Comparison of ENCODE assay signal across 8 cellular contexts in genomic region chr20:38471987-38472512, GRCh38. TPM values are rescaled to one million over a fixed set of nuclear protein-coding genes. Genes with fewer than 3 reads are reported as not detected.
DNase-seq lines count a peak whose midpoint lies in the region; ATAC-seq and TF ChIP-seq lines count a peak whose summit lies in the region.

No MANE protein-coding gene starts in this region.

- peaks cover 8 to 10% of the 10 kb centered on the region in 2 donors for H3K36me3 Mint-ChIP-seq in CD4-positive, alpha-beta memory T cell
- no peaks in the 10 kb centered on the region for H3K36me3 Mint-ChIP-seq in natural killer cell treated with Interleukin-12 subunit alpha and Interleukin-12 subunit beta and Interleukin-15 and Interleukin-18, amount 100 ng/mL, for 72 hours

- H3K9me3 Mint-ChIP-seq in CD4-positive, alpha-beta memory T cell: no peaks in the 10 kb centered on the region
- no peaks in the 10 kb centered on the region for H3K9me3 Mint-ChIP-seq in natural killer cell treated with Interleukin-12 subunit alpha and Interleukin-12 subunit beta and Interleukin-15 and Interleukin-18, amount 100 ng/mL, for 72 hours

- peak overlapping the region; percentile 86 to 98 (median 94) for H3K27ac Mint-ChIP-seq in CD4-positive, alpha-beta memory T cell
- peak overlapping the region; percentile 82 to 91 for H3K27ac Mint-ChIP-seq in natural killer cell treated with Interleukin-12 subunit alpha and Interleukin-12 subunit beta and Interleukin-15 and Interleukin-18, amount 100 ng/mL, for 72 hours

- ATAC-seq in natural killer cell treated with Interleukin-12 subunit alpha and Interleukin-12 subunit beta and Interleukin-15 and Interleukin-18, amount 100 ng/mL, for 72 hours: no peak
- no peak for ATAC-seq in HG03108 (IDR thresholded peaks at IDR 0.05; ENCODE audit: unreplicated experiment)
- ATAC-seq in HG02852 (IDR thresholded peaks at IDR 0.05; ENCODE audit: unreplicated experiment): no peak

- H3K4me3 Mint-ChIP-seq in CD4-positive, alpha-beta memory T cell: peak overlapping the region; percentile 87 to 92 (median 90)
- H3K4me3 Mint-ChIP-seq in natural killer cell treated with Interleukin-12 subunit alpha and Interleukin-12 subunit beta and Interleukin-15 and Interleukin-18, amount 100 ng/mL, for 72 hours: peak overlapping the region; percentile 97

- H3K4me3 ChIP-seq in CD4-positive, alpha-beta memory T cell (ENCODE audit: low read length in 2 of 2): peak overlapping the region; percentile 71 to 75
- H3K4me3 ChIP-seq in coronary artery: peak overlapping the region; percentile 99

- no peak for TF ChIP-seq CTCF in coronary artery (IDR thresholded peaks at IDR 0.05)

- no peaks in the 10 kb centered on the region for H3K27me3 Mint-ChIP-seq in CD4-positive, alpha-beta memory T cell
- H3K27me3 Mint-ChIP-seq in natural killer cell treated with Interleukin-12 subunit alpha and Interleukin-12 subunit beta and Interleukin-15 and Interleukin-18, amount 100 ng/mL, for 72 hours: no peaks in the 10 kb centered on the region

- DNase-seq in CD4-positive, alpha-beta memory T cell: peak in 1 of 5 donors; percentile 6
- DNase-seq in coronary artery (ENCODE audit: low spot score): no peak
- no peak for DNase-seq in natural killer cell treated with Interleukin-12 subunit alpha and Interleukin-12 subunit beta and Interleukin-15 and Interleukin-18, amount 100 ng/mL, for 72 hours (ENCODE audit: low spot score)
- DNase-seq in NCI-H2081 (lab: John Stamatoyannopoulos, UW): no peak
- no peak for DNase-seq in NCI-H1930 (lab: John Stamatoyannopoulos, UW)

- no peaks in the 10 kb centered on the region for H3K36me3 ChIP-seq in CD4-positive, alpha-beta memory T cell (ENCODE audit: insufficient read depth, low read length)
- H3K36me3 ChIP-seq in KOPT-K1 (ENCODE audit: insufficient read depth, low read length): no peaks in the 10 kb centered on the region

- CTCF ChIA-PET in CD4-positive, alpha-beta memory T cell (lab: Charles Lee; ENCODE audit: partially characterized antibody): interaction anchor here (0.9 to 4.6 kb wide), 7 partner anchors 14 to 490 kb away, joined by 3 to 49 read pairs (median 5); partner anchors contain the start of genes DHX35 and SNHG17

- peak overlapping the region; percentile 88 for H3K27ac ChIP-seq in CD4-positive, alpha-beta memory T cell (ENCODE audit: low read depth, low read length)
- H3K27ac ChIP-seq in KOPT-K1 (ENCODE audit: low read depth, low read length, poor library complexity, severe bottlenecking): peak overlapping the region; percentile 7
- peak overlapping the region; percentile 84 to 98 for H3K27ac ChIP-seq in coronary artery

- H3K9me3 ChIP-seq in CD4-positive, alpha-beta memory T cell (ENCODE audit: control insufficient read depth in 1 of 2, low read length in 2 of 2): no peaks in the 10 kb centered on the region
- no peaks in the 10 kb centered on the region for H3K9me3 ChIP-seq in KOPT-K1 (ENCODE audit: insufficient read depth, low read length, poor library complexity, severe bottlenecking)

- H3K4me1 Mint-ChIP-seq in CD4-positive, alpha-beta memory T cell: peaks cover 31 to 52% (median 42%) of the 10 kb centered on the region in 4 donors
- H3K4me1 Mint-ChIP-seq in natural killer cell treated with Interleukin-12 subunit alpha and Interleukin-12 subunit beta and Interleukin-15 and Interleukin-18, amount 100 ng/mL, for 72 hours (ENCODE audit: low read depth in 2 of 2): peaks cover 36 to 40% of the 10 kb centered on the region in 2 donors

- H3K4me1 ChIP-seq in CD4-positive, alpha-beta memory T cell (ENCODE audit: insufficient read depth, low read length): peaks cover 46% of the 10 kb centered on the region

- POLR2A ChIA-PET in CD4-positive, alpha-beta memory T cell (lab: Charles Lee; ENCODE audit: partially characterized antibody): interaction anchor here (1.3 to 5.4 kb wide), 12 partner anchors 9 to 490 kb away, joined by 3 to 62 read pairs (median 5); partner anchors contain the start of genes ADIG, DHX35, RPRD1B and SNHG17

- intact Hi-C loops in CD4-positive, alpha-beta memory T cell (cut with micrococcal nuclease): loop anchor here (1.0 to 2.0 kb wide), 4 partner anchors 26 to 455 kb away; partner anchors contain the start of genes ACTR5, FAM83D and SNHG17

- no peaks in the 10 kb centered on the region for H3K27me3 ChIP-seq in CD4-positive, alpha-beta memory T cell (ENCODE audit: insufficient read depth, low read length)

RNA-seq across cellular contexts. Expression of gene RALGAPB, which starts 0.6 kb away (rescaled TPM):
- total RNA-seq in CD4-positive, alpha-beta memory T cell: 10 to 100 TPM; 54.8 to 57.4 TPM
- polyA plus RNA-seq in CD4-positive, alpha-beta memory T cell: 10 to 100 TPM in 1 of 2 donors, 1 to 10 TPM in 1; 9.0 to 15.6 TPM
- 10 to 100 TPM; 37.7 to 41.4 TPM for total RNA-seq in natural killer cell treated with Interleukin-12 subunit alpha and Interleukin-12 subunit beta and Interleukin-15 and Interleukin-18, amount 100 ng/mL, for 72 hours

RNA-seq across cellular contexts. Expression of gene SNHG17, which starts 36.9 kb away (rescaled TPM):
- total RNA-seq in CD4-positive, alpha-beta memory T cell: 10 to 100 TPM; 46.0 to 49.8 TPM
- polyA plus RNA-seq in CD4-positive, alpha-beta memory T cell: 100 to 1,000 TPM in 1 of 2 donors, 10 to 100 TPM in 1; 43.7 to 109 TPM
- 100 to 1,000 TPM in 1 of 2 donors, 10 to 100 TPM in 1; 71.4 to 182 TPM for total RNA-seq in natural killer cell treated with Interleukin-12 subunit alpha and Interleukin-12 subunit beta and Interleukin-15 and Interleukin-18, amount 100 ng/mL, for 72 hours

Comparison
In these comparisons a context has a peak if more than half of its experiments do, and no peak if none do; other contexts are left out.
1. H3K27ac ChIP-seq: peak in every context shown above with its lines; median percentile 91 in coronary artery; 88 in CD4-positive, alpha-beta memory T cell; 7 in KOPT-K1.